In genomic region chr2:233311241-233311926, GRCh38 we compare ENCODE assay signal across 23 cellular contexts. TPM values are rescaled to one million over a fixed set of nuclear protein-coding genes. Genes with fewer than 3 reads are reported as not detected.
DNase-seq lines count a peak whose midpoint lies in the region; ATAC-seq, FAIRE-seq and TF ChIP-seq lines count a peak whose summit lies in the region.
"Had no signal": no experiment of that assay in that cellular context is flagged by ENCODE, and none has a peak within 500 bp of the region (broad histone marks: within the 10 kb centered on the region; RNA-seq: fewer than 3 reads in every experiment).

No MANE protein-coding gene starts in this region.

- no peaks in the 10 kb centered on the region for H3K9me3 ChIP-seq in kidney (ENCODE audit: control insufficient read depth in 1 of 2, low read length in 2 of 2)
- H3K9me3 ChIP-seq: MG63 had no signal

- no peaks in the 10 kb centered on the region for H3K27me3 ChIP-seq in GM23338 (ENCODE audit: insufficient read depth)
- H3K27me3 ChIP-seq: MG63 had no signal

- no peak overlapping the region for H3K4me3 Mint-ChIP-seq in GM23338
- no peak overlapping the region for H3K4me3 Mint-ChIP-seq in activated T-helper 17 cell treated with anti-CD3 and anti-CD28 coated beads, Interleukin-2, amount 50 U/mL, for 72 hours
- no peak overlapping the region for H3K4me3 Mint-ChIP-seq in stimulated activated naive B cell treated with anti-CD40 and anti-IgM and Interleukin-4, amounts not matched to agents 10 μg/mL and 1 μg/mL and 100 μg/mL, for 72 hours
- H3K4me3 Mint-ChIP-seq: B cell; CD8-positive, alpha-beta T cell had no signal

- no peaks in the 10 kb centered on the region for H3K36me3 ChIP-seq in GM23338 (ENCODE audit: insufficient read depth)
- no peaks in the 10 kb centered on the region for H3K36me3 ChIP-seq in kidney (ENCODE audit: control insufficient read depth in 1 of 2, insufficient read depth in 2 of 2, low read length in 2 of 2)
- H3K36me3 ChIP-seq: MG63 had no signal

- H3K27me3 Mint-ChIP-seq in GM23338 (ENCODE audit: insufficient read depth, low read depth, poor library complexity): no peaks in the 10 kb centered on the region
- H3K27me3 Mint-ChIP-seq in activated T-helper 17 cell treated with anti-CD3 and anti-CD28 coated beads, Interleukin-2, amount 50 U/mL, for 72 hours: no peaks in the 10 kb centered on the region
- no peaks in the 10 kb centered on the region for H3K27me3 Mint-ChIP-seq in stimulated activated naive B cell treated with anti-CD40 and anti-IgM and Interleukin-4, amounts not matched to agents 10 μg/mL and 1 μg/mL and 100 μg/mL, for 72 hours
- H3K27me3 Mint-ChIP-seq: B cell had no signal

- intact Hi-C loops in kidney (cut with DNase I): no loop called here

- no peaks in the 10 kb centered on the region for H3K9me2 ChIP-seq in GM23338 (ENCODE audit: insufficient read depth)

- H3K36me3 Mint-ChIP-seq in GM23338 (ENCODE audit: low read depth): no peaks in the 10 kb centered on the region
- H3K36me3 Mint-ChIP-seq in activated T-helper 17 cell treated with anti-CD3 and anti-CD28 coated beads, Interleukin-2, amount 50 U/mL, for 72 hours (ENCODE audit: low read depth): no peaks in the 10 kb centered on the region
- H3K36me3 Mint-ChIP-seq in stimulated activated naive B cell treated with anti-CD40 and anti-IgM and Interleukin-4, amounts not matched to agents 10 μg/mL and 1 μg/mL and 100 μg/mL, for 72 hours: no peaks in the 10 kb centered on the region
- H3K36me3 Mint-ChIP-seq: CD8-positive, alpha-beta T cell had no signal

- no peaks in the 10 kb centered on the region; the same call in 2 of the 3 replicates for H3K9me3 Mint-ChIP-seq in GM23338
- H3K9me3 Mint-ChIP-seq in activated T-helper 17 cell treated with anti-CD3 and anti-CD28 coated beads, Interleukin-2, amount 50 U/mL, for 72 hours: no peaks in the 10 kb centered on the region
- no peaks in the 10 kb centered on the region for H3K9me3 Mint-ChIP-seq in stimulated activated naive B cell treated with anti-CD40 and anti-IgM and Interleukin-4, amounts not matched to agents 10 μg/mL and 1 μg/mL and 100 μg/mL, for 72 hours
- H3K9me3 Mint-ChIP-seq: CD8-positive, alpha-beta T cell had no signal

- DNase-seq in GM23338 (ENCODE audit: low spot score) (no peak), kidney (peak; percentile 22), middle frontal gyrus (ENCODE audit: extremely low spot score, low spot score) (no peak)
- no peak for DNase-seq in stimulated activated naive B cell treated with anti-CD40 and anti-IgM and Interleukin-4, amounts not matched to agents 10 μg/mL and 1 μg/mL and 100 μg/mL, for 72 hours
- no peak for DNase-seq in NK-92 treated with Interleukin-12 subunit alpha and Interleukin-12 subunit beta, amount 100 ng/mL, for 24 hours (lab: John Stamatoyannopoulos, UW)
- DNase-seq: CD8-positive, alpha-beta T cell; DND-41; GOT3; Karpas-422; MG63; NCI-H1092 treated with DMSO at 0.1 percent for 48 hours; NCI-H2081 treated with DMSO at 0.1 percent for 48 hours; NCI-H510A treated with DMSO at 0.1 percent for 48 hours; SHP77 had no signal

- H3K9ac ChIP-seq in kidney (ENCODE audit: low read length in 2 of 2): no peak overlapping the region

- no peak overlapping the region for H3K27ac Mint-ChIP-seq in GM23338
- H3K27ac Mint-ChIP-seq in activated T-helper 17 cell treated with anti-CD3 and anti-CD28 coated beads, Interleukin-2, amount 50 U/mL, for 72 hours: peak overlapping the region; percentile 3
- peak overlapping the region; percentile 31 for H3K27ac Mint-ChIP-seq in stimulated activated naive B cell treated with anti-CD40 and anti-IgM and Interleukin-4, amounts not matched to agents 10 μg/mL and 1 μg/mL and 100 μg/mL, for 72 hours
- H3K27ac Mint-ChIP-seq: B cell had no signal

- H3K79me2 ChIP-seq in GM23338 (replicated peaks; ENCODE audit: insufficient read depth): no peaks in the 10 kb centered on the region

- H3K4me3 ChIP-seq in GM23338 (no peak overlapping the region), kidney (ENCODE audit: low read length in 2 of 2) (no peak overlapping the region)
- H3K4me3 ChIP-seq: MG63 had no signal

- H4K20me1 ChIP-seq in GM23338 (replicated peaks; ENCODE audit: insufficient read depth): no peaks in the 10 kb centered on the region

- ATAC-seq in GM23338 (no peak), HG03159 (IDR thresholded peaks at IDR 0.05; ENCODE audit: unreplicated experiment) (no peak)
- ATAC-seq in activated T-helper 17 cell treated with anti-CD3 and anti-CD28 coated beads, Interleukin-2, amount 50 U/mL, for 72 hours (replicated peaks): no peak
- ATAC-seq in stimulated activated naive B cell treated with anti-CD40 and anti-IgM and Interleukin-4, amounts not matched to agents 10 μg/mL and 1 μg/mL and 100 μg/mL, for 72 hours (replicated peaks): no peak
- ATAC-seq: CD8-positive, alpha-beta T cell; SK-N-SH treated with all-trans-retinoic acid at 6 μM for 48 hours had no signal

- H3K4me2 ChIP-seq in GM23338: no peak overlapping the region

- no peak for FAIRE-seq in kidney (lab: Jason Lieb, UNC)
- FAIRE-seq: D721Med, G401.6, GM18507, RCC 7860 had no signal

- H3F3A ChIP-seq in GM23338 (replicated peaks; ENCODE audit: low read depth): no peaks in the 10 kb centered on the region

- H2AFZ ChIP-seq in GM23338: 0 out of 2 replicates have a peak overlapping the region, but pooled peaks have one; percentile 23

- H3K4me1 ChIP-seq in GM23338 (ENCODE audit: insufficient read depth): no peaks in the 10 kb centered on the region
- no peaks in the 10 kb centered on the region for H3K4me1 ChIP-seq in kidney (ENCODE audit: control insufficient read depth in 1 of 2, insufficient read depth in 1 of 2, low read depth in 1 of 2, low read length in 2 of 2)

- no peak for TF ChIP-seq CTCF in GM23338 (conservative IDR thresholded peaks at IDR 0.05; ENCODE audit: low read depth in 2 of 2)
- TF ChIP-seq CTCF in kidney (IDR thresholded peaks at IDR 0.05; ENCODE audit: borderline replicate concordance, extremely low read depth, insufficient read depth): no peak

- no peak overlapping the region for H3K27ac ChIP-seq in GM23338 (ENCODE audit: low read depth)
- H3K27ac ChIP-seq in kidney (ENCODE audit: low read depth in 2 of 2, low read length in 2 of 2): no peak overlapping the region

- H3K4me1 Mint-ChIP-seq in GM23338: no peaks in the 10 kb centered on the region
- no peaks in the 10 kb centered on the region for H3K4me1 Mint-ChIP-seq in activated T-helper 17 cell treated with anti-CD3 and anti-CD28 coated beads, Interleukin-2, amount 50 U/mL, for 72 hours
- H3K4me1 Mint-ChIP-seq in stimulated activated naive B cell treated with anti-CD40 and anti-IgM and Interleukin-4, amounts not matched to agents 10 μg/mL and 1 μg/mL and 100 μg/mL, for 72 hours: peaks cover 27 to 35% of the 10 kb centered on the region in 2 donors

TF ChIP-seq in GM23338, 12 proteins besides CTCF, POLR2A, EP300 and RAD21 (continues in another document):
- TF ChIP-seq JUNB (IDR thresholded peaks at IDR 0.05; ENCODE audit: unreplicated experiment) (no peak), STAT1 (IDR thresholded peaks at IDR 0.05; ENCODE audit: unreplicated experiment) (no peak), EZH2phosphoT487 (IDR thresholded peaks at IDR 0.05; ENCODE audit: unreplicated experiment) (no peak), REST (IDR thresholded peaks at IDR 0.05; ENCODE audit: unreplicated experiment) (no peak), CREB1 (CRISPR knock-in tag; IDR thresholded peaks at IDR 0.05; ENCODE audit: low read depth) (no peak), ZNF114 (CRISPR knock-in tag; IDR thresholded peaks at IDR 0.05) (no peak), EZH2 (IDR thresholded peaks at IDR 0.05; ENCODE audit: low read depth, unreplicated experiment) (no peak)

RNA-seq across cellular contexts. Expression of gene SAG, which starts 3.8 kb away (rescaled TPM):
- total RNA-seq in GM23338 (2014; rRNA removed; shearing (Covaris generic)): not detected in 2 replicates
- polyA plus RNA-seq in GM23338 (2016; fragmentation: Nextera tagmentation; extraction: Ambion mirVana) (not detected in 2 replicates), kidney (ENCODE audit: insufficient read depth, low read depth, low replicate concordance) (not detected)
- 1 to 10 TPM in 1 of 2 donors, under 1 TPM in 1; 0.04 to 1.7 TPM for total RNA-seq in activated T-helper 17 cell treated with anti-CD3 and anti-CD28 coated beads, Interleukin-2, amount 50 U/mL, for 72 hours
- total RNA-seq in kidney: not detected
- polyA plus RNA-seq: AG04450 had no signal

RNA-seq across cellular contexts. Expression of gene DGKD, which starts 42.9 kb away (rescaled TPM):
- total RNA-seq in GM23338 (2014; rRNA removed; shearing (Covaris generic)): 20.5 and 23.4 TPM in 2 replicates
- polyA plus RNA-seq in GM23338 (2016; fragmentation: Nextera tagmentation; extraction: Ambion mirVana) (10.6 and 11.1 TPM in 2 replicates), kidney (ENCODE audit: insufficient read depth, low read depth, low replicate concordance) (2.6 TPM)
- 10 to 100 TPM; 34.6 to 59.6 TPM for total RNA-seq in activated T-helper 17 cell treated with anti-CD3 and anti-CD28 coated beads, Interleukin-2, amount 50 U/mL, for 72 hours
- total RNA-seq in kidney: 32.3 TPM

RNA-seq across cellular contexts. Expression of gene ATG16L1, which starts 59.9 kb away (rescaled TPM):
- total RNA-seq in GM23338 (2014; rRNA removed; shearing (Covaris generic)): 31.8 and 37.9 TPM in 2 replicates
- polyA plus RNA-seq in GM23338 (2016; fragmentation: Nextera tagmentation; extraction: Ambion mirVana): 12.3 and 15.3 TPM in 2 replicates
- 10 to 100 TPM; 24.5 to 34.1 TPM for total RNA-seq in activated T-helper 17 cell treated with anti-CD3 and anti-CD28 coated beads, Interleukin-2, amount 50 U/mL, for 72 hours
- 30.8 TPM for total RNA-seq in kidney
- polyA plus RNA-seq in kidney (ENCODE audit: insufficient read depth, low read depth, low replicate concordance): 11.7 TPM
